Comparison of ENCODE assay signal across 1 cellular context in genomic region chr17:47288531-47289116, GRCh38.
A peak's percentile ranks its signal among the peaks of the same experiment; 100 is the strongest.
TF ChIP-seq lines count a peak whose summit lies in the region.

No MANE protein-coding gene starts in this region.

TF ChIP-seq in K562, 482 proteins besides CTCF, POLR2A, EP300 and RAD21 (continued from another document and continues in another):
- TF ChIP-seq MNT (conservative IDR thresholded peaks at IDR 0.05) (0 out of 4 replicates have a peak, but pooled peaks of 1 of the 2 experiments have one; percentile 46), HDAC3 (IDR thresholded peaks at IDR 0.05; ENCODE audit: borderline replicate concordance, partially characterized antibody) (peak; percentile 65), ETS2 (tag; IDR thresholded peaks at IDR 0.05; ENCODE audit: borderline replicate concordance, poor library complexity, severe bottlenecking) (no peak), ZEB2 (IDR thresholded peaks at IDR 0.05) (peak; percentile 80), NCOA4 (IDR thresholded peaks at IDR 0.05; ENCODE audit: partially characterized antibody) (no peak), DPF2 (IDR thresholded peaks at IDR 0.05) (peak; percentile 96), POLR2H (tag; IDR thresholded peaks at IDR 0.05; ENCODE audit: low read depth) (no peak), JUN (IDR thresholded peaks at IDR 0.05; ENCODE audit: borderline replicate concordance, low read depth, low read length) (peak; percentile 31; the same call in 1 of the 2 replicates), JUN (CRISPR knock-in tag; IDR thresholded peaks at IDR 0.05; ENCODE audit: borderline replicate concordance) (no peak), CC2D1A (IDR thresholded peaks at IDR 0.05) (peak; percentile 51; the same call in 1 of the 2 replicates), TCF3 (CRISPR knock-in tag; IDR thresholded peaks at IDR 0.05) (peak; percentile 94), SMAD1 (IDR thresholded peaks at IDR 0.05; ENCODE audit: low read depth, low read length, partially characterized antibody) (peak; percentile 70), HDAC8 (tag; IDR thresholded peaks at IDR 0.05) (peak; percentile 87), KDM1A (IDR thresholded peaks at IDR 0.05) (peak; percentile 70 to 82), YY1 (IDR thresholded peaks at IDR 0.05; ENCODE audit: borderline replicate concordance in 1 of 3, control insufficient read depth in 1 of 3, extremely low read depth in 1 of 3, insufficient read depth in 3 of 3, insufficient read length in 1 of 3, insufficient replicate concordance in 2 of 3, low read depth in 1 of 3, low read length in 2 of 3) (peak; percentile 23 to 86 (median 29)), LEF1 (IDR thresholded peaks at IDR 0.05) (peak; percentile 89), ZFP36 (IDR thresholded peaks at IDR 0.05; ENCODE audit: low read depth, low read length, partially characterized antibody) (peak; percentile 18), BHLHE40 (IDR thresholded peaks at IDR 0.05; ENCODE audit: low read length) (peak; percentile 17; the same call in 1 of the 2 replicates), ARNT (IDR thresholded peaks at IDR 0.05) (peak in 1 of 2 experiments; percentile 71; a peak in 2 of 4 replicates), GABPA (tag; conservative IDR thresholded peaks at IDR 0.05; ENCODE audit: low read depth) (peak; percentile 29; the same call in 1 of the 2 replicates), TAL1 (IDR thresholded peaks at IDR 0.05) (peak; percentile 87), CBX3 (IDR thresholded peaks at IDR 0.05; ENCODE audit: borderline replicate concordance in 1 of 2, low read length in 2 of 2) (0 out of 3 replicates have a peak, but pooled peaks of 1 of the 2 experiments have one; percentile 58), CXXC5 (CRISPR knock-in tag; IDR thresholded peaks at IDR 0.05) (peak; percentile 54), DNMT1 (IDR thresholded peaks at IDR 0.05) (no peak), PKNOX1 (IDR thresholded peaks at IDR 0.05) (peak; percentile 65), MTA3 (IDR thresholded peaks at IDR 0.05; ENCODE audit: borderline replicate concordance) (peak; percentile 85), ZNF324 (CRISPR knock-in tag; IDR thresholded peaks at IDR 0.05) (0 out of 2 replicates have a peak, but pooled peaks have one; percentile 16), MAFG (tag; conservative IDR thresholded peaks at IDR 0.05) (peak; percentile 100), ZNF316 (IDR thresholded peaks at IDR 0.05) (peak; percentile 99), KLF6 (CRISPR knock-in tag; IDR thresholded peaks at IDR 0.05; ENCODE audit: borderline replicate concordance) (peak; percentile 19; the same call in 1 of the 2 replicates), BCLAF1 (IDR thresholded peaks at IDR 0.05; ENCODE audit: borderline replicate concordance in 1 of 2, control insufficient read depth in 1 of 2, low read depth in 2 of 2, low read length in 1 of 2) (0 out of 4 replicates have a peak, but pooled peaks of 1 of the 2 experiments have one; percentile 40), ZNF584 (CRISPR knock-in tag; IDR thresholded peaks at IDR 0.05; ENCODE audit: low read depth) (peak; percentile 81), DIDO1 (tag; IDR thresholded peaks at IDR 0.05; ENCODE audit: low read depth) (no peak), SOX6 (IDR thresholded peaks at IDR 0.05) (peak; percentile 54; the same call in 1 of the 2 replicates), TCF7L2 (IDR thresholded peaks at IDR 0.05; ENCODE audit: low read depth, low read length) (no peak), NONO (IDR thresholded peaks at IDR 0.05; ENCODE audit: low read depth in 2 of 2, low read length in 1 of 2) (no peak), CREM (IDR thresholded peaks at IDR 0.05; ENCODE audit: low read depth) (peak; percentile 70), SMAD3 (CRISPR knock-in tag; conservative IDR thresholded peaks at IDR 0.05) (peak; percentile 45; the same call in 1 of the 2 replicates), SMARCC2 (IDR thresholded peaks at IDR 0.05; ENCODE audit: low read depth) (peak; percentile 92), EHMT2 (IDR thresholded peaks at IDR 0.05) (peak; percentile 91), RFX5 (IDR thresholded peaks at IDR 0.05; ENCODE audit: low read depth, low read length) (no peak), KAT8 (IDR thresholded peaks at IDR 0.05; ENCODE audit: low read depth) (no peak), BRD9 (IDR thresholded peaks at IDR 0.05; ENCODE audit: low read depth, partially characterized antibody) (peak; percentile 71), SMAD4 (CRISPR knock-in tag; conservative IDR thresholded peaks at IDR 0.05) (peak; percentile 84), TRIM24 (IDR thresholded peaks at IDR 0.05) (peak; percentile 69 to 77; a peak in 3 of 4 replicates), DMBX1 (CRISPR knock-in tag; IDR thresholded peaks at IDR 0.05; ENCODE audit: borderline replicate concordance) (peak; percentile 78)
- TF ChIP-seq, protein P1, sequence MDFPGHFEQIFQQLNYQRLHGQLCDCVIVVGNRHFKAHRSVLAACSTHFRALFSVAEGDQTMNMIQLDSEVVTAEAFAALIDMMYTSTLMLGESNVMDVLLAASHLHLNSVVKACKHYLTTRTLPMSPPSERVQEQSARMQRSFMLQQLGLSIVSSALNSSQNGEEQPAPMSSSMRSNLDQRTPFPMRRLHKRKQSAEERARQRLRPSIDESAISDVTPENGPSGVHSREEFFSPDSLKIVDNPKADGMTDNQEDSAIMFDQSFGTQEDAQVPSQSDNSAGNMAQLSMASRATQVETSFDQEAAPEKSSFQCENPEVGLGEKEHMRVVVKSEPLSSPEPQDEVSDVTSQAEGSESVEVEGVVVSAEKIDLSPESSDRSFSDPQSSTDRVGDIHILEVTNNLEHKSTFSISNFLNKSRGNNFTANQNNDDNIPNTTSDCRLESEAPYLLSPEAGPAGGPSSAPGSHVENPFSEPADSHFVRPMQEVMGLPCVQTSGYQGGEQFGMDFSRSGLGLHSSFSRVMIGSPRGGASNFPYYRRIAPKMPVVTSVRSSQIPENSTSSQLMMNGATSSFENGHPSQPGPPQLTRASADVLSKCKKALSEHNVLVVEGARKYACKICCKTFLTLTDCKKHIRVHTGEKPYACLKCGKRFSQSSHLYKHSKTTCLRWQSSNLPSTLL (IDR thresholded peaks at IDR 0.05), result no peak
- TF ChIP-seq, protein P2, sequence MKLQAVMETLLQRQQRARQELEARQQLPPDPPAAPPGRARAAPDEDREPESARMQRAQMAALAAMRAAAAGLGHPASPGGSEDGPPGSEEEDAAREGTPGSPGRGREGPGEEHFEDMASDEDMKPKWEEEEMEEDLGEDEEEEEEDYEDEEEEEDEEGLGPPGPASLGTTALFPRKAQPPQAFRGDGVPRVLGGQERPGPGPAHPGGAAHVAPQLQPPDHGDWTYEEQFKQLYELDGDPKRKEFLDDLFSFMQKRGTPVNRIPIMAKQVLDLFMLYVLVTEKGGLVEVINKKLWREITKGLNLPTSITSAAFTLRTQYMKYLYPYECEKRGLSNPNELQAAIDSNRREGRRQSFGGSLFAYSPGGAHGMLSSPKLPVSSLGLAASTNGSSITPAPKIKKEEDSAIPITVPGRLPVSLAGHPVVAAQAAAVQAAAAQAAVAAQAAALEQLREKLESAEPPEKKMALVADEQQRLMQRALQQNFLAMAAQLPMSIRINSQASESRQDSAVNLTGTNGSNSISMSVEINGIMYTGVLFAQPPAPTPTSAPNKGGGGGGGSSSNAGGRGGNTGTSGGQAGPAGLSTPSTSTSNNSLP (IDR thresholded peaks at IDR 0.05; ENCODE audit: borderline replicate concordance, low read depth, low read length), result 0 out of 2 replicates have a peak, but pooled peaks have one; percentile 39
- TF ChIP-seq, protein P3, sequence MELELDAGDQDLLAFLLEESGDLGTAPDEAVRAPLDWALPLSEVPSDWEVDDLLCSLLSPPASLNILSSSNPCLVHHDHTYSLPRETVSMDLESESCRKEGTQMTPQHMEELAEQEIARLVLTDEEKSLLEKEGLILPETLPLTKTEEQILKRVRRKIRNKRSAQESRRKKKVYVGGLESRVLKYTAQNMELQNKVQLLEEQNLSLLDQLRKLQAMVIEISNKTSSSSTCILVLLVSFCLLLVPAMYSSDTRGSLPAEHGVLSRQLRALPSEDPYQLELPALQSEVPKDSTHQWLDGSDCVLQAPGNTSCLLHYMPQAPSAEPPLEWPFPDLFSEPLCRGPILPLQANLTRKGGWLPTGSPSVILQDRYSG (tag; conservative IDR thresholded peaks at IDR 0.05; ENCODE audit: low read depth), result peak; percentile 83; the same call in 1 of the 2 replicates
- TF ChIP-seq, protein P4, sequence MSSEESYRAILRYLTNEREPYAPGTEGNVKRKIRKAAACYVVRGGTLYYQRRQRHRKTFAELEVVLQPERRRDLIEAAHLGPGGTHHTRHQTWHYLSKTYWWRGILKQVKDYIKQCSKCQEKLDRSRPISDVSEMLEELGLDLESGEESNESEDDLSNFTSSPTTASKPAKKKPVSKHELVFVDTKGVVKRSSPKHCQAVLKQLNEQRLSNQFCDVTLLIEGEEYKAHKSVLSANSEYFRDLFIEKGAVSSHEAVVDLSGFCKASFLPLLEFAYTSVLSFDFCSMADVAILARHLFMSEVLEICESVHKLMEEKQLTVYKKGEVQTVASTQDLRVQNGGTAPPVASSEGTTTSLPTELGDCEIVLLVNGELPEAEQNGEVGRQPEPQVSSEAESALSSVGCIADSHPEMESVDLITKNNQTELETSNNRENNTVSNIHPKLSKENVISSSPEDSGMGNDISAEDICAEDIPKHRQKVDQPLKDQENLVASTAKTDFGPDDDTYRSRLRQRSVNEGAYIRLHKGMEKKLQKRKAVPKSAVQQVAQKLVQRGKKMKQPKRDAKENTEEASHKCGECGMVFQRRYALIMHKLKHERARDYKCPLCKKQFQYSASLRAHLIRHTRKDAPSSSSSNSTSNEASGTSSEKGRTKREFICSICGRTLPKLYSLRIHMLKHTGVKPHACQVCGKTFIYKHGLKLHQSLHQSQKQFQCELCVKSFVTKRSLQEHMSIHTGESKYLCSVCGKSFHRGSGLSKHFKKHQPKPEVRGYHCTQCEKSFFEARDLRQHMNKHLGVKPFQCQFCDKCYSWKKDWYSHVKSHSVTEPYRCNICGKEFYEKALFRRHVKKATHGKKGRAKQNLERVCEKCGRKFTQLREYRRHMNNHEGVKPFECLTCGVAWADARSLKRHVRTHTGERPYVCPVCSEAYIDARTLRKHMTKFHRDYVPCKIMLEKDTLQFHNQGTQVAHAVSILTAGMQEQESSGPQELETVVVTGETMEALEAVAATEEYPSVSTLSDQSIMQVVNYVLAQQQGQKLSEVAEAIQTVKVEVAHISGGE (CRISPR knock-in tag; IDR thresholded peaks at IDR 0.05), result peak in 1 of 3 experiments; percentile 63; a peak in 1 of 6 replicates
- TF ChIP-seq, protein P5, sequence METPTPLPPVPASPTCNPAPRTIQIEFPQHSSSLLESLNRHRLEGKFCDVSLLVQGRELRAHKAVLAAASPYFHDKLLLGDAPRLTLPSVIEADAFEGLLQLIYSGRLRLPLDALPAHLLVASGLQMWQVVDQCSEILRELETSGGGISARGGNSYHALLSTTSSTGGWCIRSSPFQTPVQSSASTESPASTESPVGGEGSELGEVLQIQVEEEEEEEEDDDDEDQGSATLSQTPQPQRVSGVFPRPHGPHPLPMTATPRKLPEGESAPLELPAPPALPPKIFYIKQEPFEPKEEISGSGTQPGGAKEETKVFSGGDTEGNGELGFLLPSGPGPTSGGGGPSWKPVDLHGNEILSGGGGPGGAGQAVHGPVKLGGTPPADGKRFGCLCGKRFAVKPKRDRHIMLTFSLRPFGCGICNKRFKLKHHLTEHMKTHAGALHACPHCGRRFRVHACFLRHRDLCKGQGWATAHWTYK (CRISPR knock-in tag; IDR thresholded peaks at IDR 0.05), result peak; percentile 58
